8 cellular contexts compared by ENCODE assay signal in the genomic region with DNA sequence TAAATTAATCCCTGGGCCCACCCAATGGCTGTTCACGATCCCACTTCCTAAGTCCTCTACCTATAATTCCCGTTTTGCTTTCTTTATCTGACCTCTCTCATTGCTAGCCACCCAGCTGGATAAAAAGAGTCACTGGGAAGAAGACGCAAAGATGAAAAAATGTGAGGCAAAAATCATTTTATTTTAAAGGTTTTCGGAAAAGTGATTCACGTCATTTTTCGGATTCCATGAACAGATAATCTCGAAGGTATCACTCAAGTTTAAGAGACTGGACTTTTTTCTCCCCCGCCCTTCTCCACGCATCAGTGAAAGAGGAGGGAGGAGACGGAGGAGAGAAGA. TPM values are rescaled to one million over a fixed set of nuclear protein-coding genes. Genes with fewer than 3 reads are reported as not detected.
DNase-seq lines count a peak whose midpoint lies in the region; ATAC-seq and TF ChIP-seq lines count a peak whose summit lies in the region.

No MANE protein-coding gene starts in this region.

- TF ChIP-seq POLR2A in gastrocnemius medialis (IDR thresholded peaks at IDR 0.05), result no peak

- H3K36me3 Mint-ChIP-seq in activated T-helper 1 cell treated with anti-CD3 and anti-CD28 coated beads, Interleukin-12 subunit alpha, Interleukin-12 subunit beta, Interleukin-2, Interleukin-4 antibody, amounts not matched to agents 30 ng/mL and 10 ng/mL and 1 ng/mL, durations not matched to agents 14 hours and 24 hours and 36 hours (ENCODE audit: low read depth), result no peaks in the 10 kb centered on the region

- no peak for TF ChIP-seq CTCF in gastrocnemius medialis (IDR thresholded peaks at IDR 0.05 in 4 of 5, conservative IDR thresholded peaks at IDR 0.05 in 1 of 5)

- H3K27me3 ChIP-seq in iPS DF 6.9 (ENCODE audit: control insufficient read depth, insufficient read depth, low read length), result peaks cover 3% of the 10 kb centered on the region; the same call in 1 of the 2 replicates
- H3K27me3 ChIP-seq in gastrocnemius medialis, result peaks cover 0 to 24% (median 13%) of the 10 kb centered on the region in 3 donors

- H3K27ac ChIP-seq in iPS DF 6.9 (ENCODE audit: low read length), result no peak overlapping the region
- H3K27ac ChIP-seq in gastrocnemius medialis, result peak overlapping the region; percentile 48 to 71 (median 52)

- H3K27me3 Mint-ChIP-seq in activated T-helper 1 cell treated with anti-CD3 and anti-CD28 coated beads, Interleukin-12 subunit alpha, Interleukin-12 subunit beta, Interleukin-2, Interleukin-4 antibody, amounts not matched to agents 30 ng/mL and 10 ng/mL and 1 ng/mL, durations not matched to agents 14 hours and 24 hours and 36 hours (ENCODE audit: insufficient read depth), result peaks cover 43% of the 10 kb centered on the region

- H3K4me1 ChIP-seq in iPS DF 6.9 (ENCODE audit: control insufficient read depth, insufficient read depth, low read length) (peaks cover 1% of the 10 kb centered on the region; the same call in 1 of the 2 replicates), gastrocnemius medialis (peaks cover 0 to 3% of the 10 kb centered on the region in 2 donors)

- ATAC-seq in gastrocnemius medialis (no peak), HG03097 (IDR thresholded peaks at IDR 0.05; ENCODE audit: low FRiP score, unreplicated experiment) (no peak), GM21786 (IDR thresholded peaks at IDR 0.05; ENCODE audit: unreplicated experiment) (no peak), GM18861 (IDR thresholded peaks at IDR 0.05; ENCODE audit: unreplicated experiment) (no peak)

- H3K27ac Mint-ChIP-seq in activated T-helper 1 cell treated with anti-CD3 and anti-CD28 coated beads, Interleukin-12 subunit alpha, Interleukin-12 subunit beta, Interleukin-2, Interleukin-4 antibody, amounts not matched to agents 30 ng/mL and 10 ng/mL and 1 ng/mL, durations not matched to agents 14 hours and 24 hours and 36 hours, result no peak overlapping the region

- H3K4me3 ChIP-seq in GM08714 (ENCODE audit: low read length) (peak overlapping the region; percentile 2; the same call in 1 of the 2 replicates), iPS DF 6.9 (ENCODE audit: low read length) (peak overlapping the region; percentile 58; the same call in 1 of the 2 replicates), gastrocnemius medialis (peak overlapping the region; percentile 40 to 51 (median 47))

- no peaks in the 10 kb centered on the region for H3K36me3 ChIP-seq in iPS DF 6.9 (ENCODE audit: control insufficient read depth, insufficient read depth, low read length)
- no peaks in the 10 kb centered on the region for H3K36me3 ChIP-seq in gastrocnemius medialis

- DNase-seq in activated T-helper 1 cell treated with anti-CD3 and anti-CD28 coated beads, Interleukin-12 subunit alpha, Interleukin-12 subunit beta, Interleukin-2, Interleukin-4 antibody, amounts not matched to agents 30 ng/mL and 10 ng/mL and 1 ng/mL, durations not matched to agents 14 hours and 24 hours and 36 hours (ENCODE audit: low spot score), result no peak
- DNase-seq in iPS DF 6.9 (ENCODE audit: low read depth, low spot score) (no peak), gastrocnemius medialis (no peak)
- DNase-seq in stimulated activated CD4-positive, alpha-beta T cell treated with anti-CD3 and anti-CD28 coated beads, Interleukin-4, amount 100 ng/mL, for 24 hours, result no peak

- no CpG with 5 or more reads among the region's 10 CpGs for WGBS in iPS DF 6.9 (ENCODE audit: insufficient coverage, insufficient read length)

- peaks cover 17% of the 10 kb centered on the region for H3K4me1 Mint-ChIP-seq in activated T-helper 1 cell treated with anti-CD3 and anti-CD28 coated beads, Interleukin-12 subunit alpha, Interleukin-12 subunit beta, Interleukin-2, Interleukin-4 antibody, amounts not matched to agents 30 ng/mL and 10 ng/mL and 1 ng/mL, durations not matched to agents 14 hours and 24 hours and 36 hours (ENCODE audit: low read depth)

- in situ Hi-C loops in gastrocnemius medialis (cut with MboI; ENCODE audit: low sequenced_read_pairs in 4 of 4), result no loop called here

- no peaks in the 10 kb centered on the region for H3K9me3 Mint-ChIP-seq in activated T-helper 1 cell treated with anti-CD3 and anti-CD28 coated beads, Interleukin-12 subunit alpha, Interleukin-12 subunit beta, Interleukin-2, Interleukin-4 antibody, amounts not matched to agents 30 ng/mL and 10 ng/mL and 1 ng/mL, durations not matched to agents 14 hours and 24 hours and 36 hours

- no peaks in the 10 kb centered on the region for H3K9me3 ChIP-seq in iPS DF 6.9 (ENCODE audit: control insufficient read depth, insufficient read depth, low read length)
- no peaks in the 10 kb centered on the region for H3K9me3 ChIP-seq in gastrocnemius medialis

- H3K4me3 Mint-ChIP-seq in activated T-helper 1 cell treated with anti-CD3 and anti-CD28 coated beads, Interleukin-12 subunit alpha, Interleukin-12 subunit beta, Interleukin-2, Interleukin-4 antibody, amounts not matched to agents 30 ng/mL and 10 ng/mL and 1 ng/mL, durations not matched to agents 14 hours and 24 hours and 36 hours, result peak overlapping the region; percentile 77

- intact Hi-C loops in activated T-helper 1 cell treated with anti-CD3 and anti-CD28 coated beads, Interleukin-12 subunit alpha, Interleukin-12 subunit beta, Interleukin-2, Interleukin-4 antibody, amounts not matched to agents 30 ng/mL and 10 ng/mL and 1 ng/mL, durations not matched to agents 14 hours and 24 hours and 36 hours (cut with micrococcal nuclease), result loop anchor here (5.0 kb wide), 1 partner anchor 210 kb away; no protein-coding TSS in a partner anchor
- intact Hi-C loops in gastrocnemius medialis (cut with DNase I; ENCODE audit: low total_unique reads), result no loop called here

RNA-seq across cellular contexts. Expression of gene HTR1F, which starts 0.3 kb away (rescaled TPM):
- not detected in 2 replicates for total RNA-seq in activated T-helper 1 cell treated with anti-CD3 and anti-CD28 coated beads, Interleukin-12 subunit alpha, Interleukin-12 subunit beta, Interleukin-2, Interleukin-4 antibody, amounts not matched to agents 30 ng/mL and 10 ng/mL and 1 ng/mL, durations not matched to agents 14 hours and 24 hours and 36 hours
- total RNA-seq in gastrocnemius medialis, result under 1 TPM in 3 of 4 donors, not detected in 1; 0.19 to 0.62 (median 0.52) TPM

Comparison
In these comparisons a context has a peak if more than half of its experiments do, and no peak if none do; other contexts are left out.
1. H3K4me3 ChIP-seq: peak in every context shown above with its lines; median percentile 58 in iPS DF 6.9; 47 in gastrocnemius medialis; 2 in GM08714.